19 cellular contexts compared by ENCODE assay signal in the genomic region with DNA sequence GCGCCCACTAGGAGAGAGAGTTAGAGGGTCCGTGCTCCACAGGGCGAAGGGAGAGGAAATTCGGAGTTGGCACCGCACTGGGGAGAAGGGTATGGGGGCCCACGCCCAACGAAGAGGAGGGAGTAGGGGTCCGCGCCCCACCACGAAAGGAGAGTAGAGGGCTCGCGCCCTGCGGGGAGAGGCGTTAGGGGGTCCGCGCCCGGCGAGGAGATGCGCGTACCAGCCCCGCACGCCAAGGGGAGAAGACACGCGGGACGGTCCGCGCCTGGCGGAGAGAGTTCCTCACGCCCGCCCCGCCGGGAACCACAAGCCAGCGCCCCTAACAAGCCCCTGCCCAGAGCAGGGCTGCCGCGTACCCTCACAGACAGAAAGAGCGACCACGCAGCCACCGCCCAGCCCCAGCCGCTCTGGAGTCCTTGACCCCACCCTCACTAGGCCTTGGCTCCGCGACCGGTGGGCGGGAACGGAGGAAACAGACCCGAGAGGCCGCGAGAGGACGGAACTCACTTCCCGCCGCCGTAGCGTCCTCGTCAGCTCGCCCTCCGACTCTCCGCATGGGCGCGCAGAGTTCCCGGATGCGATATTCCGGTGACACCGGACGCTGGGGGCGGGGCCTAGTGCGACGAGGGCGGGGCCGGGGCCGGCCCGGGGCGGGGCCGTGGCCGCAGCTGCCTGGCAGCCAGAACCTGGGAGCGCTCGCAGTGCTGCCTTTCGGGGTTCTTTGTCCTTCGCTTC. TPM values are rescaled to one million over a fixed set of nuclear protein-coding genes. Genes with fewer than 3 reads are reported as not detected.
DNase-seq lines count a peak whose midpoint lies in the region; ATAC-seq lines count a peak whose summit lies in the region.
"Had no signal": no experiment of that assay in that cellular context is flagged by ENCODE, and none has a peak within 500 bp of the region (broad histone marks: within the 10 kb centered on the region; RNA-seq: fewer than 3 reads in every experiment).

No MANE protein-coding gene starts in this region.

- H3K36me3 ChIP-seq in NT2/D1 (ENCODE audit: insufficient read depth, insufficient read length, low read length) (peaks cover 5% of the 10 kb centered on the region), skeletal muscle satellite cell (ENCODE audit: insufficient read depth, low read length) (no peaks in the 10 kb centered on the region)
- H3K36me3 ChIP-seq: gastrocnemius medialis, left lung, SJSA1 had no signal

- no peaks in the 10 kb centered on the region for H3K27me3 ChIP-seq in NT2/D1 (ENCODE audit: insufficient read depth, insufficient read length)
- no peaks in the 10 kb centered on the region for H3K27me3 ChIP-seq in skeletal muscle satellite cell (ENCODE audit: control insufficient read depth, insufficient read depth, low read length)
- H3K27me3 ChIP-seq: SJSA1 had no signal

- peaks cover 38% of the 10 kb centered on the region for H3K36me3 Mint-ChIP-seq in activated naive CD8-positive, alpha-beta T cell treated with anti-CD3 and anti-CD28 coated beads for 36 hours
- H3K36me3 Mint-ChIP-seq in activated naive CD8-positive, alpha-beta T cell treated with anti-CD3 and anti-CD28 coated beads, Interleukin-2, amount 50 U/mL, for 24 hours (ENCODE audit: low read depth) = peaks cover 61% of the 10 kb centered on the region
- H3K36me3 Mint-ChIP-seq: CD14-positive monocyte had no signal

- H3K4me3 ChIP-seq in NT2/D1 (ENCODE audit: insufficient read length, low read depth) (peak overlapping the region; percentile 69), iPS-11a (ENCODE audit: low read depth, low read length) (peak overlapping the region; percentile 47), skeletal muscle satellite cell (ENCODE audit: low read length) (peak overlapping the region; percentile 30)
- H3K4me3 ChIP-seq: gastrocnemius medialis, left lung, SJSA1 had no signal

- H3K4me1 Mint-ChIP-seq in activated naive CD8-positive, alpha-beta T cell treated with anti-CD3 and anti-CD28 coated beads for 36 hours = no peaks in the 10 kb centered on the region
- no peaks in the 10 kb centered on the region for H3K4me1 Mint-ChIP-seq in activated naive CD8-positive, alpha-beta T cell treated with anti-CD3 and anti-CD28 coated beads, Interleukin-2, amount 50 U/mL, for 24 hours
- H3K4me1 Mint-ChIP-seq: CD14-positive monocyte had no signal

- peak; percentile 3 for DNase-seq in activated naive CD8-positive, alpha-beta T cell treated with anti-CD3 and anti-CD28 coated beads for 36 hours
- DNase-seq in activated naive CD8-positive, alpha-beta T cell treated with anti-CD3 and anti-CD28 coated beads, Interleukin-2, amount 50 U/mL, for 24 hours = no peak
- DNase-seq in NT2/D1 (ENCODE audit: low read depth, low spot score) (peak; percentile 87), NCI-H748 (lab: John Stamatoyannopoulos, UW; ENCODE audit: unreplicated experiment) (no peak), HuH-7 (ENCODE audit: low spot score) (no peak), NCI-H2107 (lab: John Stamatoyannopoulos, UW) (no peak)
- DNase-seq: gastrocnemius medialis; GOT3; left lung; NCI-H1105; NCI-H69; occipital lobe; small intestine; stimulated activated CD4-positive, alpha-beta T cell treated with anti-CD3 and anti-CD28 coated beads, Interleukin-2, amount 100 ng/mL, for 48 hours had no signal

- H3K9ac ChIP-seq in NT2/D1 (ENCODE audit: insufficient read length, low read depth) (peak overlapping the region; percentile 88), skeletal muscle satellite cell (ENCODE audit: low read depth, low read length) (no peak overlapping the region)

- H3K9me3 Mint-ChIP-seq in activated naive CD8-positive, alpha-beta T cell treated with anti-CD3 and anti-CD28 coated beads for 36 hours = peaks cover 71% of the 10 kb centered on the region
- peaks cover 78% of the 10 kb centered on the region for H3K9me3 Mint-ChIP-seq in activated naive CD8-positive, alpha-beta T cell treated with anti-CD3 and anti-CD28 coated beads, Interleukin-2, amount 50 U/mL, for 24 hours

- H3K4me2 ChIP-seq in skeletal muscle satellite cell (ENCODE audit: low read length) = no peak overlapping the region

- H3K4me3 Mint-ChIP-seq in activated naive CD8-positive, alpha-beta T cell treated with anti-CD3 and anti-CD28 coated beads for 36 hours = peak overlapping the region; percentile 18
- H3K4me3 Mint-ChIP-seq in activated naive CD8-positive, alpha-beta T cell treated with anti-CD3 and anti-CD28 coated beads, Interleukin-2, amount 50 U/mL, for 24 hours = no peak overlapping the region
- H3K4me3 Mint-ChIP-seq: CD14-positive monocyte had no signal

- H3K9me3 ChIP-seq in NT2/D1 (ENCODE audit: insufficient read depth, low read length) (peaks cover 85% of the 10 kb centered on the region), skeletal muscle satellite cell (replicated peaks; ENCODE audit: low read length) (peaks cover 45% of the 10 kb centered on the region)

- peaks cover 35% of the 10 kb centered on the region for H3K27me3 Mint-ChIP-seq in activated naive CD8-positive, alpha-beta T cell treated with anti-CD3 and anti-CD28 coated beads for 36 hours
- H3K27me3 Mint-ChIP-seq in activated naive CD8-positive, alpha-beta T cell treated with anti-CD3 and anti-CD28 coated beads, Interleukin-2, amount 50 U/mL, for 24 hours = peaks cover 4% of the 10 kb centered on the region

- no peak overlapping the region for H3K27ac Mint-ChIP-seq in activated naive CD8-positive, alpha-beta T cell treated with anti-CD3 and anti-CD28 coated beads for 36 hours
- no peak overlapping the region for H3K27ac Mint-ChIP-seq in activated naive CD8-positive, alpha-beta T cell treated with anti-CD3 and anti-CD28 coated beads, Interleukin-2, amount 50 U/mL, for 24 hours

- H3K4me1 ChIP-seq in NT2/D1 (ENCODE audit: insufficient read depth, insufficient read length) (no peaks in the 10 kb centered on the region), skeletal muscle satellite cell (ENCODE audit: control insufficient read depth, insufficient read depth, low read length) (no peaks in the 10 kb centered on the region)
- H3K4me1 ChIP-seq: gastrocnemius medialis, left lung, SJSA1 had no signal

- no peak for ATAC-seq in activated naive CD8-positive, alpha-beta T cell treated with anti-CD3 and anti-CD28 coated beads, Interleukin-2, amount 50 U/mL, for 24 hours
- ATAC-seq: gastrocnemius medialis, left lung had no signal

RNA-seq across cellular contexts. Expression of a gene that starts 20.0 kb away (rescaled TPM):
- 10 to 100 TPM; 21.5 to 23.9 TPM for total RNA-seq in activated naive CD8-positive, alpha-beta T cell treated with anti-CD3 and anti-CD28 coated beads for 36 hours
- total RNA-seq in skeletal muscle satellite cell (2012; rRNA removed) = 21.6 and 44.6 TPM in 2 replicates

RNA-seq across cellular contexts. Expression of a gene that starts 32.6 kb away (rescaled TPM):
- 1 to 10 TPM; 6.8 to 8.1 TPM for total RNA-seq in activated naive CD8-positive, alpha-beta T cell treated with anti-CD3 and anti-CD28 coated beads for 36 hours
- total RNA-seq in skeletal muscle satellite cell (2012; rRNA removed) = 10.3 and 11.4 TPM in 2 replicates

RNA-seq across cellular contexts. Expression of a gene that starts 58.9 kb away (rescaled TPM):
- total RNA-seq in activated naive CD8-positive, alpha-beta T cell treated with anti-CD3 and anti-CD28 coated beads for 36 hours = 1 to 10 TPM; 2.4 to 2.5 TPM
- 2.0 and 3.5 TPM in 2 replicates for total RNA-seq in skeletal muscle satellite cell (2012; rRNA removed)
- total RNA-seq: HT1080, SJSA1 had no signal

Comparison
In these comparisons a context has a peak if more than half of its experiments do, and no peak if none do; other contexts are left out.
1. DNase-seq: peak in activated naive CD8-positive, alpha-beta T cell treated with anti-CD3 and anti-CD28 coated beads for 36 hours (single experiment) and NT2/D1 (single experiment); none in activated naive CD8-positive, alpha-beta T cell treated with anti-CD3 and anti-CD28 coated beads, Interleukin-2, amount 50 U/mL, for 24 hours (single experiment), NCI-H748 (single experiment), HuH-7 (single experiment) and NCI-H2107 (single experiment).
2. Peak in every context shown above with its lines, with median percentiles within 50 percentile points of each other: H3K4me3 ChIP-seq.